Comparison of ENCODE assay signal across 23 cellular contexts in the genomic region with DNA sequence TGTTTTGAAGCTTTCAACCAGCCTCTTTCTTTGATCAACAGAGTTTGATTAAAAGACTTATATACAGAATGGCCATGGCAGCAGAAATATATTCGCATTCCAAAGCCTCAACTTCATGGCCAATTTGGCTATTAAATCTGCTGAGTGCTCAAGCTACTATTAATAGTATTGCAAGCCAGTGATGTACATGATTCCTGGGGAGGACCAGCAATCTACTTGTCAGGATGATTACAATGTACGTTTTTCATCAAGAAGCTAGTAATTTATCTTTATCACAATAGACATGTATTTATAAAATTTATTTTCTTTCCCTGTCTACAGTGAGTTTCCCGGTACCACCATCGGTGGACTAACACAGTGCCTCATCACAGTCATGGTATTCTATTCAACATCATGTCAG.
"Had no signal": no experiment of that assay in that cellular context is flagged by ENCODE, and none has a peak within 500 bp of the region (broad histone marks: within the 10 kb centered on the region; RNA-seq: fewer than 3 reads in every experiment).

No MANE protein-coding gene starts in this region.

- H3K27ac ChIP-seq: colonic mucosa, coronary artery, dorsolateral prefrontal cortex, epithelial cell of prostate, esophagus muscularis mucosa, esophagus squamous epithelium, foreskin keratinocyte, gastrocnemius medialis, gastroesophageal sphincter, heart left ventricle, heart right ventricle had no signal

- H3K27me3 ChIP-seq: colonic mucosa, dorsolateral prefrontal cortex, esophagus muscularis mucosa, esophagus squamous epithelium, foreskin keratinocyte, gastrocnemius medialis, gastroesophageal sphincter, heart left ventricle, heart right ventricle had no signal

- H3K9me3 ChIP-seq: colonic mucosa, esophagus muscularis mucosa, esophagus squamous epithelium, gastrocnemius medialis, gastroesophageal sphincter, heart right ventricle had no signal

- DNase-seq: colonic mucosa; cortex of kidney; dermis blood vessel endothelial cell; dorsolateral prefrontal cortex; effector CD4-positive, alpha-beta T cell; effector CD8-positive, alpha-beta T cell; effector memory CD4-positive, alpha-beta T cell; effector memory CD8-positive, alpha-beta T cell; endodermal cell; erythroblast; esophagus squamous epithelium; foreskin melanocyte; gastrocnemius medialis; glutamatergic neuron; head of caudate nucleus; heart left ventricle; heart right ventricle had no signal

- H3K4me1 ChIP-seq: colonic mucosa, esophagus muscularis mucosa, esophagus squamous epithelium, foreskin keratinocyte, gastrocnemius medialis, gastroesophageal sphincter, heart left ventricle, heart right ventricle had no signal

- H3K36me3 ChIP-seq: colonic mucosa, esophagus muscularis mucosa, esophagus squamous epithelium, gastrocnemius medialis, gastroesophageal sphincter, heart left ventricle, heart right ventricle had no signal

- H3K4me3 ChIP-seq: colonic mucosa, coronary artery, dorsolateral prefrontal cortex, esophagus muscularis mucosa, esophagus squamous epithelium, gastrocnemius medialis, gastroesophageal sphincter, heart left ventricle, heart right ventricle had no signal

- ATAC-seq: effector memory CD8-positive, alpha-beta T cell; esophagus mucosa; foreskin keratinocyte; gastrocnemius medialis; gastroesophageal sphincter; heart left ventricle; heart right ventricle had no signal
